1 cellular context compared by ENCODE assay signal in genomic region chr16:29156511-29156910, GRCh38.
TF ChIP-seq lines count a peak whose summit lies in the region.

No MANE protein-coding gene starts in this region.

TF ChIP-seq in SK-N-SH, 30 proteins besides CTCF, POLR2A, EP300 and RAD21 (continued from another document):
- no peak for TF ChIP-seq ELF1 (IDR thresholded peaks at IDR 0.05)
- no peak for TF ChIP-seq RCOR1 (IDR thresholded peaks at IDR 0.05; ENCODE audit: low read length)
- no peak for TF ChIP-seq TCF12 (IDR thresholded peaks at IDR 0.05)
- no peak for TF ChIP-seq POLR2AphosphoS5 (IDR thresholded peaks at IDR 0.05; ENCODE audit: low read depth, low read length)
- TF ChIP-seq NFIC (IDR thresholded peaks at IDR 0.05; ENCODE audit: borderline replicate concordance) = no peak
- TF ChIP-seq JUND (IDR thresholded peaks at IDR 0.05) = no peak
- TF ChIP-seq FOSL2 (IDR thresholded peaks at IDR 0.05; ENCODE audit: borderline replicate concordance, low read depth) = no peak
